Comparison of ENCODE assay signal across 8 cellular contexts in genomic region chr20:23889775-23890187, GRCh38. TPM values are rescaled to one million over a fixed set of nuclear protein-coding genes. Genes with fewer than 3 reads are reported as not detected.
DNase-seq lines count a peak whose midpoint lies in the region; ATAC-seq and TF ChIP-seq lines count a peak whose summit lies in the region.

No MANE protein-coding gene starts in this region.

- CTCF ChIA-PET in activated CD8-positive, alpha-beta memory T cell treated with anti-CD3 and anti-CD28 coated beads, Interleukin-2, amount 10 ng/mL, durations not matched to agents 7 days and 5 days (lab: Charles Lee), result interaction anchor here (0.9 to 1.1 kb wide), 2 partner anchors 220 to 1028 kb away, joined by 3 read pairs; no protein-coding TSS in a partner anchor

- H3K4me3 Mint-ChIP-seq in activated CD8-positive, alpha-beta memory T cell treated with anti-CD3 and anti-CD28 coated beads, Interleukin-2, amount 10 ng/mL, durations not matched to agents 7 days and 5 days, result no peak overlapping the region
- H3K4me3 Mint-ChIP-seq in nephron, result no peak overlapping the region
- no peak overlapping the region for H3K4me3 Mint-ChIP-seq in stimulated activated naive CD8-positive, alpha-beta T cell treated with anti-CD3 and anti-CD28 coated beads, Interleukin-15, amount 100 ng/mL, for 72 hours

- H3K27me3 Mint-ChIP-seq in activated CD8-positive, alpha-beta memory T cell treated with anti-CD3 and anti-CD28 coated beads, Interleukin-2, amount 10 ng/mL, durations not matched to agents 7 days and 5 days, result peaks cover 7% of the 10 kb centered on the region
- no peaks in the 10 kb centered on the region for H3K27me3 Mint-ChIP-seq in nephron (ENCODE audit: low read depth)
- H3K27me3 Mint-ChIP-seq in stimulated activated naive CD8-positive, alpha-beta T cell treated with anti-CD3 and anti-CD28 coated beads, Interleukin-15, amount 100 ng/mL, for 72 hours, result no peaks in the 10 kb centered on the region

- TF ChIP-seq POLR2A in erythroblast (IDR thresholded peaks at IDR 0.05; ENCODE audit: low read length), result no peak

- peak; percentile 71 to 82 (median 71) for TF ChIP-seq CTCF in nephron (IDR thresholded peaks at IDR 0.05; ENCODE audit: unreplicated experiment in 3 of 3)

- DNase-seq in SIG-M5 treated with dmso at 0.1 percent for 504 hours (lab: John Stamatoyannopoulos, UW; ENCODE audit: unreplicated experiment) (peak; percentile 51), SIG-M5 (lab: John Stamatoyannopoulos, UW) (no peak), NCI-H82 treated with DMSO at 0.1 percent for 48 hours (lab: John Stamatoyannopoulos, UW; ENCODE audit: unreplicated experiment) (peak; percentile 28), erythroblast (lab: John Stamatoyannopoulos, UW) (peak; percentile 40 to 65)
- peak; percentile 74 for DNase-seq in activated CD8-positive, alpha-beta memory T cell treated with anti-CD3 and anti-CD28 coated beads, Interleukin-2, amount 10 ng/mL, durations not matched to agents 7 days and 5 days
- peak; percentile 69 to 72 for DNase-seq in stimulated activated naive CD8-positive, alpha-beta T cell treated with anti-CD3 and anti-CD28 coated beads, Interleukin-15, amount 100 ng/mL, for 72 hours

- no peaks in the 10 kb centered on the region for H3K9me3 Mint-ChIP-seq in activated CD8-positive, alpha-beta memory T cell treated with anti-CD3 and anti-CD28 coated beads, Interleukin-2, amount 10 ng/mL, durations not matched to agents 7 days and 5 days (ENCODE audit: low read depth)
- H3K9me3 Mint-ChIP-seq in nephron, result peaks cover 7% of the 10 kb centered on the region
- H3K9me3 Mint-ChIP-seq in stimulated activated naive CD8-positive, alpha-beta T cell treated with anti-CD3 and anti-CD28 coated beads, Interleukin-15, amount 100 ng/mL, for 72 hours, result no peaks in the 10 kb centered on the region

- ATAC-seq in HG03196 (IDR thresholded peaks at IDR 0.05; ENCODE audit: unreplicated experiment), result peak; percentile 78
- ATAC-seq in activated CD8-positive, alpha-beta memory T cell treated with anti-CD3 and anti-CD28 coated beads, Interleukin-2, amount 10 ng/mL, durations not matched to agents 7 days and 5 days, result peak; percentile 86
- peak; percentile 94 for ATAC-seq in stimulated activated naive CD8-positive, alpha-beta T cell treated with anti-CD3 and anti-CD28 coated beads, Interleukin-15, amount 100 ng/mL, for 72 hours

- no peaks in the 10 kb centered on the region for H3K36me3 Mint-ChIP-seq in activated CD8-positive, alpha-beta memory T cell treated with anti-CD3 and anti-CD28 coated beads, Interleukin-2, amount 10 ng/mL, durations not matched to agents 7 days and 5 days
- H3K36me3 Mint-ChIP-seq in nephron (ENCODE audit: low read depth), result no peaks in the 10 kb centered on the region

- H3K4me1 Mint-ChIP-seq in activated CD8-positive, alpha-beta memory T cell treated with anti-CD3 and anti-CD28 coated beads, Interleukin-2, amount 10 ng/mL, durations not matched to agents 7 days and 5 days, result no peaks in the 10 kb centered on the region
- no peaks in the 10 kb centered on the region for H3K4me1 Mint-ChIP-seq in nephron
- no peaks in the 10 kb centered on the region for H3K4me1 Mint-ChIP-seq in stimulated activated naive CD8-positive, alpha-beta T cell treated with anti-CD3 and anti-CD28 coated beads, Interleukin-15, amount 100 ng/mL, for 72 hours

- no peak overlapping the region for H3K27ac Mint-ChIP-seq in activated CD8-positive, alpha-beta memory T cell treated with anti-CD3 and anti-CD28 coated beads, Interleukin-2, amount 10 ng/mL, durations not matched to agents 7 days and 5 days
- no peak overlapping the region for H3K27ac Mint-ChIP-seq in nephron
- H3K27ac Mint-ChIP-seq in stimulated activated naive CD8-positive, alpha-beta T cell treated with anti-CD3 and anti-CD28 coated beads, Interleukin-15, amount 100 ng/mL, for 72 hours, result no peak overlapping the region

RNA-seq across cellular contexts. Expression of gene CST5, which starts 10.2 kb away (rescaled TPM):
- total RNA-seq in activated CD8-positive, alpha-beta memory T cell treated with anti-CD3 and anti-CD28 coated beads, Interleukin-2, amount 10 ng/mL, durations not matched to agents 7 days and 5 days, result not detected
